In genomic region chr5:55160493-55161209, GRCh38 we compare ENCODE assay signal across 9 cellular contexts. TPM values are rescaled to one million over a fixed set of nuclear protein-coding genes. Genes with fewer than 3 reads are reported as not detected.
DNase-seq lines count a peak whose midpoint lies in the region; ATAC-seq and TF ChIP-seq lines count a peak whose summit lies in the region.
"Had no signal": no experiment of that assay in that cellular context is flagged by ENCODE, and none has a peak within 500 bp of the region (broad histone marks: within the 10 kb centered on the region; RNA-seq: fewer than 3 reads in every experiment).

No MANE protein-coding gene starts in this region.

- H3K4me3 ChIP-seq in BJ (ENCODE audit: low read depth, low read length) (peak overlapping the region; percentile 67), fibroblast of mammary gland (ENCODE audit: control insufficient read depth, low read depth, low read length) (peak overlapping the region; percentile 86)

- H3K27ac ChIP-seq in RWPE1: no peak overlapping the region

- TF ChIP-seq CTCF in BJ (IDR thresholded peaks at IDR 0.05; ENCODE audit: insufficient read depth, low read depth, low read length) (no peak), RWPE1 (conservative IDR thresholded peaks at IDR 0.05; ENCODE audit: low read depth) (no peak), fibroblast of mammary gland (conservative IDR thresholded peaks at IDR 0.05; ENCODE audit: control insufficient read depth, insufficient read depth, low read depth, low read length) (no peak)

- CTCF ChIA-PET in BJ (lab: Yijun Ruan, JAX) (interaction anchor here (0.6 to 2.5 kb wide), 32 partner anchors 10 to 717 kb away, joined by 3 to 59 read pairs (median 4); partner anchors contain the start of genes CDC20B, DHX29, ESM1 and SNX18), RWPE1 (lab: Yijun Ruan, JAX) (interaction anchor here (0.6 to 1.7 kb wide), 23 partner anchors 10 to 836 kb away, joined by 3 to 54 read pairs (median 4); partner anchors contain the start of genes CCNO, CDC20B and SNX18)

- ATAC-seq in GM18517 (IDR thresholded peaks at IDR 0.05; ENCODE audit: unreplicated experiment): no peak
- no peak for ATAC-seq in HG02678 (IDR thresholded peaks at IDR 0.05; ENCODE audit: unreplicated experiment)

- DNase-seq in BJ (ENCODE audit: low read depth) (peak; percentile 83), RWPE1 (ENCODE audit: low spot score) (peak; percentile 86), fibroblast of mammary gland (ENCODE audit: low read depth) (peak; percentile 95), non-pigmented ciliary epithelial cell (ENCODE audit: low read depth) (peak; percentile 91), NCI-H2196 treated with DMSO at 0.1 percent for 48 hours (lab: John Stamatoyannopoulos, UW; ENCODE audit: unreplicated experiment) (no peak), NCI-H1436 (lab: John Stamatoyannopoulos, UW) (no peak)
- DNase-seq: naive B cell had no signal

- POLR2A ChIA-PET in BJ (lab: Charles Lee) (interaction anchor here (0.6 to 0.8 kb wide), 3 partner anchors 216 to 1142 kb away, joined by 4 to 5 read pairs (median 4); no protein-coding TSS in a partner anchor), RWPE1 (lab: Yijun Ruan, JAX; ENCODE audit: low non-redundant PET) (interaction anchor here (1.3 kb wide), 1 partner anchor 254 kb away, joined by 4 read pairs; no protein-coding TSS in a partner anchor)

- no peaks in the 10 kb centered on the region for H3K36me3 ChIP-seq in BJ (ENCODE audit: control insufficient read depth, insufficient read depth, low read length)

- no peaks in the 10 kb centered on the region for H3K27me3 ChIP-seq in BJ (ENCODE audit: control insufficient read depth, insufficient read depth, low read length)

RNA-seq across cellular contexts. Expression of gene GPX8, which starts 0.7 kb away (rescaled TPM):
- polyA plus RNA-seq in BJ (2011; rRNA removed): 115 and 271 TPM in 2 replicates
- 28.2 and 36.8 TPM in 2 replicates for polyA minus RNA-seq in BJ (2011; rRNA and poly(A)+ RNA removed)

RNA-seq across cellular contexts. Expression of gene CDC20B, which starts 12.3 kb away (rescaled TPM):
- not detected in 2 replicates for polyA plus RNA-seq in BJ (2011; rRNA removed)
- not detected in 2 replicates for polyA minus RNA-seq in BJ (2011; rRNA and poly(A)+ RNA removed)

RNA-seq across cellular contexts. Expression of gene GZMA, which starts 58.2 kb away (rescaled TPM):
- not detected in 2 replicates for polyA plus RNA-seq in BJ (2011; rRNA removed)
- not detected in 2 replicates for polyA minus RNA-seq in BJ (2011; rRNA and poly(A)+ RNA removed)

Comparison
In these comparisons a context has a peak if more than half of its experiments do, and no peak if none do; other contexts are left out.
1. DNase-seq: peak in BJ (single experiment), RWPE1 (single experiment), fibroblast of mammary gland (single experiment) and non-pigmented ciliary epithelial cell (single experiment); none in NCI-H2196 treated with DMSO at 0.1 percent for 48 hours (single experiment) and NCI-H1436 (single experiment).